ENCODE assay signal across 8 cellular contexts in the genomic region with DNA sequence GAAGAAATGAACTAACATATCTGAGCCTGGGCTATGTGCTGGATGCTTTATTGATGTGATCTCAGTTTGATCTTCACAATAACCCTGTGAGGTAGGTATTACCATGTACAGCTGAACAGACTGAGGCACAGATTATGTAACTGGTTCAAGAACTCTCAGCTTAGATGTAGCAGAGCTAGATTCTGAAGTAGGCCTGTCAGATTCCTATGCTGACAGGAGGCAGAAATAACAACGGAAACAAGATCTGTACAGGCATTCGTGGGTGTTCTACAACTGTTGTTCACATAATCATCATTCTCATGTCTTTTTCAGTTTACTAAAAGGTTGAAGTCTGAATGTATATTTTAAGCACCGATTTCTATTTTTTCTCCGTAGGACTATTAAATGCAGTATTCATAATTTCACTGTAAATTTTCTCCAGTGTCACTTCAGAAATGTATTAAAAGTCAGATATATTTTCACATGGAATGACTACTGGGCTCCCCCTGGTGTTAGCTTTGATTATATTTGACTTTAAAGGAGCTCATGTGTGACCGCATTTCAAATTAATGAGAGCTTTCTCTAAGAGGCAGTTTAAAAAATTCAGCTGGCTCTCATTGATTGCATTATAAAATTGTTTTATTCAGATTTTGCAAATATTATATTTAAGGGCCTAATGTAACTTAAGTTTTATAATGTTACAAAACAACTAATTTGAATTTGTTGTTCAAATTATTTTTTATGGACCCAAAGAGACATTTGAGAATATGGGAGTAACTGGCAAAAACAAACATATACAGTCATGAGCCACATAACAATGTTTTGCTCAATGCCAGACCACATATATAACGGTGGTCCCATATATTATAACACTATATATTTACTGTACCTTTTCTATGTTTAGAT. TPM values are rescaled to one million over a fixed set of nuclear protein-coding genes. Genes with fewer than 3 reads are reported as not detected.
DNase-seq lines count a peak whose midpoint lies in the region; ATAC-seq and TF ChIP-seq lines count a peak whose summit lies in the region.

No MANE protein-coding gene starts in this region.

- no peak overlapping the region for H2AK9ac ChIP-seq in IMR-90 (replicated peaks; ENCODE audit: low read depth, low read length, poor library complexity)

- CTCF ChIA-PET in IMR-90 (lab: Yijun Ruan, JAX) = interaction anchor here (0.6 to 1.3 kb wide), 7 partner anchors 9 to 495 kb away, joined by 3 to 5 read pairs (median 3); no protein-coding TSS in a partner anchor

- no peak overlapping the region for H4K91ac ChIP-seq in IMR-90 (ENCODE audit: insufficient read depth, low read depth, low read length)

- dilution Hi-C loops in IMR-90 (cut with HindIII; ENCODE audit: low sequenced_read_pairs, unreplicated experiment) = no loop called here

- peak; percentile 63; the same call in 1 of the 2 replicates for ATAC-seq in IMR-90 (ENCODE audit: low read depth)

- no CpG with 5 or more reads among the region's 6 CpGs for WGBS in IMR-90 (ENCODE audit: extremely low coverage in 2 of 2, insufficient read length in 1 of 2), 2 experiments

- no peak overlapping the region for H3K9ac ChIP-seq in IMR-90 (ENCODE audit: low read depth, low read length)

- H3K79me1 ChIP-seq in IMR-90 (ENCODE audit: low read depth in 1 of 2, low read length in 2 of 2) = no peaks in the 10 kb centered on the region

- intact Hi-C loops in IMR-90 (cut with micrococcal nuclease) = loop anchor here (1.0 to 10.0 kb wide), 2 partner anchors 453 to 495 kb away; no protein-coding TSS in a partner anchor
- intact Hi-C loops in posterior cingulate gyrus (cut with DNase I) = loop anchor here (10.0 kb wide), 1 partner anchor 493 kb away; no protein-coding TSS in a partner anchor

- H3K36me3 ChIP-seq in IMR-90 (ENCODE audit: control insufficient read depth, insufficient read depth, low read length) = no peaks in the 10 kb centered on the region

- H3K23ac ChIP-seq in IMR-90 (ENCODE audit: low read depth, low read length) = no peak overlapping the region

- H2AFZ ChIP-seq in IMR-90 (replicated peaks; ENCODE audit: low read length, poor library complexity) = no peak overlapping the region

- H3K4ac ChIP-seq in IMR-90 (ENCODE audit: low read depth, low read length) = no peak overlapping the region

- no peak for TF ChIP-seq POLR2A in IMR-90 (IDR thresholded peaks at IDR 0.05; ENCODE audit: low read depth, low read length)

- no peak overlapping the region for H3K4me2 ChIP-seq in IMR-90 (ENCODE audit: low read depth, low read length)

- BruUV-seq in IMR-90 (replicated peaks; lab: Mats Ljungman, UMichigan) = no TSS peak

- TF ChIP-seq RAD21 in IMR-90 (IDR thresholded peaks at IDR 0.05; ENCODE audit: low read length) = no peak

- H4K8ac ChIP-seq in IMR-90 (ENCODE audit: low read depth in 2 of 2, low read length in 2 of 2) = no peak overlapping the region

- H3K14ac ChIP-seq in IMR-90 (replicated peaks; ENCODE audit: low read depth, low read length) = no peak overlapping the region

- H3K27me3 ChIP-seq in IMR-90 (ENCODE audit: control insufficient read depth, insufficient read depth, low read length) = no peaks in the 10 kb centered on the region

- in situ Hi-C loops in IMR-90 (cut with MboI; ENCODE audit: low sequenced_read_pairs) = no loop called here

- H2AK5ac ChIP-seq in IMR-90 (ENCODE audit: low read depth, low read length) = no peak overlapping the region

- no peak overlapping the region for H4K5ac ChIP-seq in IMR-90 (ENCODE audit: low read depth, low read length)

- no peak overlapping the region for H2BK15ac ChIP-seq in IMR-90 (ENCODE audit: low read depth, low read length)

- H3K56ac ChIP-seq in IMR-90 (ENCODE audit: extremely low read depth, insufficient read depth, low read length) = no peak overlapping the region

- no peak overlapping the region for H2BK120ac ChIP-seq in IMR-90 (ENCODE audit: low read depth, low read length)

- no peak overlapping the region for H3K27ac ChIP-seq in IMR-90 (ENCODE audit: insufficient read depth, low read length)

- no peaks in the 10 kb centered on the region for H3K4me1 ChIP-seq in IMR-90 (ENCODE audit: control insufficient read depth, insufficient read depth, low read length)

- H2BK5ac ChIP-seq in IMR-90 (ENCODE audit: low read depth, low read length, poor library complexity, severe bottlenecking) = no peak overlapping the region

- H3K4me3 ChIP-seq in IMR-90 (ENCODE audit: insufficient read depth, low read depth, low read length) = no peak overlapping the region
- no peak overlapping the region for H3K4me3 ChIP-seq in fibroblast of the aortic adventitia (ENCODE audit: low read depth, low read length)

- DNase-seq in COR-L47 (lab: John Stamatoyannopoulos, UW) (peak; percentile 59), IMR-90 (peak; percentile 6), RPMI8226 (peak; percentile 58), fibroblast of the aortic adventitia (ENCODE audit: low read depth) (peak; percentile 53), stromal cell of bone marrow (ENCODE audit: low read depth) (peak; percentile 21), posterior cingulate gyrus (no peak), activated gamma-delta T cell (lab: John Stamatoyannopoulos, UW) (no peak)
- DNase-seq in stimulated activated CD4-positive, alpha-beta T cell treated with anti-CD3 and anti-CD28 coated beads, Interleukin-4, amount 100 ng/mL, for 1 hour = no peak

- H3K18ac ChIP-seq in IMR-90 (ENCODE audit: low read depth, low read length) = no peak overlapping the region

- no peaks in the 10 kb centered on the region for H4K20me1 ChIP-seq in IMR-90 (ENCODE audit: insufficient read depth, low read length)

- H3K9me1 ChIP-seq in IMR-90 (ENCODE audit: insufficient read depth, low read length) = no peaks in the 10 kb centered on the region

- POLR2A ChIA-PET in IMR-90 (lab: Charles Lee; ENCODE audit: unreplicated experiment) = no interaction called here

- H2BK20ac ChIP-seq in IMR-90 (ENCODE audit: low read depth, low read length) = no peak overlapping the region

- no peaks in the 10 kb centered on the region for H3K9me3 ChIP-seq in IMR-90 (ENCODE audit: control insufficient read depth, insufficient read depth, low read length)

- peak; percentile 53 for TF ChIP-seq CTCF in IMR-90 (conservative IDR thresholded peaks at IDR 0.05; ENCODE audit: low read depth, low read length)
- peak; percentile 65 for TF ChIP-seq CTCF in fibroblast of the aortic adventitia (IDR thresholded peaks at IDR 0.05; ENCODE audit: insufficient read depth, low read length)

TF ChIP-seq in IMR-90, 13 proteins besides CTCF, POLR2A, EP300 and RAD21:
- no peak for TF ChIP-seq CHD1 (IDR thresholded peaks at IDR 0.05; ENCODE audit: low read depth, low read length)
- TF ChIP-seq SMC3 (IDR thresholded peaks at IDR 0.05; ENCODE audit: low read depth, low read length) = peak; percentile 34; the same call in 1 of the 2 replicates
- TF ChIP-seq, protein P1, sequence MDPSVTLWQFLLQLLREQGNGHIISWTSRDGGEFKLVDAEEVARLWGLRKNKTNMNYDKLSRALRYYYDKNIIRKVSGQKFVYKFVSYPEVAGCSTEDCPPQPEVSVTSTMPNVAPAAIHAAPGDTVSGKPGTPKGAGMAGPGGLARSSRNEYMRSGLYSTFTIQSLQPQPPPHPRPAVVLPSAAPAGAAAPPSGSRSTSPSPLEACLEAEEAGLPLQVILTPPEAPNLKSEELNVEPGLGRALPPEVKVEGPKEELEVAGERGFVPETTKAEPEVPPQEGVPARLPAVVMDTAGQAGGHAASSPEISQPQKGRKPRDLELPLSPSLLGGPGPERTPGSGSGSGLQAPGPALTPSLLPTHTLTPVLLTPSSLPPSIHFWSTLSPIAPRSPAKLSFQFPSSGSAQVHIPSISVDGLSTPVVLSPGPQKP (IDR thresholded peaks at IDR 0.05; ENCODE audit: borderline replicate concordance, low read depth, low read length) = no peak
- TF ChIP-seq CEBPB (IDR thresholded peaks at IDR 0.05; ENCODE audit: low read depth, low read length) = no peak
- no peak for TF ChIP-seq BHLHE40 (IDR thresholded peaks at IDR 0.05; ENCODE audit: low read depth, low read length)
- TF ChIP-seq MAZ (IDR thresholded peaks at IDR 0.05; ENCODE audit: borderline replicate concordance, low read depth, low read length) = no peak

RNA-seq across cellular contexts. Expression of gene SLC17A4, which starts 36.4 kb away (rescaled TPM):
- total RNA-seq in IMR-90 (2012; rRNA removed) (not detected in 2 replicates), fibroblast of the aortic adventitia (ENCODE audit: low replicate concordance) (not detected in 2 replicates)
- not detected in 2 replicates for polyA plus RNA-seq in IMR-90 (2012; rRNA removed)
- not detected in 2 replicates for polyA plus RNA-seq in IMR-90 (2012; cell fraction: cytosol; rRNA removed)
- not detected in 2 replicates for polyA plus RNA-seq in IMR-90 (2012; cell fraction: nucleus; rRNA removed; ENCODE audit: low replicate concordance)

Comparison
In these comparisons a context has a peak if more than half of its experiments do, and no peak if none do; other contexts are left out.
1. DNase-seq: peak in COR-L47 (single experiment), IMR-90 (single experiment), RPMI8226 (single experiment), fibroblast of the aortic adventitia (single experiment) and stromal cell of bone marrow (single experiment); none in posterior cingulate gyrus (0 of 10), activated gamma-delta T cell (single experiment) and stimulated activated CD4-positive, alpha-beta T cell treated with anti-CD3 and anti-CD28 coated beads, Interleukin-4, amount 100 ng/mL, for 1 hour (single experiment).